ENCODE assay signal across 1 cellular context in genomic region chr10:77836299-77836820, GRCh38.
TF ChIP-seq lines count a peak whose summit lies in the region.

No MANE protein-coding gene starts in this region.

TF ChIP-seq in IMR-90, 13 proteins besides CTCF, POLR2A, EP300 and RAD21:
- TF ChIP-seq ELK1 (IDR thresholded peaks at IDR 0.05; ENCODE audit: borderline replicate concordance, low read depth, low read length) (no peak), MXI1 (IDR thresholded peaks at IDR 0.05; ENCODE audit: borderline replicate concordance, low read depth, low read length) (no peak), RCOR1 (IDR thresholded peaks at IDR 0.05; ENCODE audit: insufficient replicate concordance, low read length) (no peak), CEBPB (IDR thresholded peaks at IDR 0.05; ENCODE audit: low read depth, low read length) (no peak), SMC3 (IDR thresholded peaks at IDR 0.05; ENCODE audit: low read depth, low read length) (no peak), NFE2L2 (IDR thresholded peaks at IDR 0.05; ENCODE audit: low read depth, low read length) (no peak), FOS (IDR thresholded peaks at IDR 0.05; ENCODE audit: low read depth, low read length) (no peak)
